ENCODE assay signal across 8 cellular contexts in genomic region chr9:86287013-86287412, GRCh38. TPM values are rescaled to one million over a fixed set of nuclear protein-coding genes. Genes with fewer than 3 reads are reported as not detected.
DNase-seq lines count a peak whose midpoint lies in the region; ATAC-seq and TF ChIP-seq lines count a peak whose summit lies in the region.

No MANE protein-coding gene starts in this region.

- no peak for TF ChIP-seq EP300 in Ishikawa (IDR thresholded peaks at IDR 0.05; ENCODE audit: borderline replicate concordance)

- peak; percentile 17; the same call in 1 of the 2 replicates for TF ChIP-seq CTCF in WI38 (IDR thresholded peaks at IDR 0.05; ENCODE audit: low read depth, low read length)
- TF ChIP-seq CTCF in mucosa of descending colon (IDR thresholded peaks at IDR 0.05) = no peak

- peaks cover 3% of the 10 kb centered on the region for H3K4me1 ChIP-seq in mucosa of descending colon (ENCODE audit: low read depth)

- TF ChIP-seq RAD21 in Ishikawa (IDR thresholded peaks at IDR 0.05; ENCODE audit: low read depth) = no peak

- no peaks in the 10 kb centered on the region for H3K9me3 ChIP-seq in mucosa of descending colon

- H3K4me3 ChIP-seq in WI38 (ENCODE audit: low read depth, low read length) = no peak overlapping the region
- no peak overlapping the region for H3K4me3 ChIP-seq in mucosa of descending colon

- ATAC-seq in HG02973 (IDR thresholded peaks at IDR 0.05; ENCODE audit: unreplicated experiment) = no peak
- no peak for ATAC-seq in HG03175 (IDR thresholded peaks at IDR 0.05; ENCODE audit: unreplicated experiment)
- no peak for ATAC-seq in mucosa of descending colon

- intact Hi-C loops in mucosa of descending colon (cut with DNase I, micrococcal nuclease) = no loop called here

- peak; percentile 68 for DNase-seq in ELR (ENCODE audit: low read depth)
- peak; percentile 20 to 36 for DNase-seq in lung microvascular endothelial cell (ENCODE audit: low read depth in 2 of 2)
- DNase-seq in mucosa of descending colon = no peak
- no peak for DNase-seq in COLO668 (lab: John Stamatoyannopoulos, UW; ENCODE audit: unreplicated experiment)

- H3K36me3 ChIP-seq in mucosa of descending colon (ENCODE audit: low read depth) = no peaks in the 10 kb centered on the region

TF ChIP-seq in Ishikawa, 13 proteins besides CTCF, POLR2A, EP300 and RAD21:
- TF ChIP-seq EGR1 (IDR thresholded peaks at IDR 0.05) (no peak), TCF12 (IDR thresholded peaks at IDR 0.05; ENCODE audit: low read depth) (no peak), CEBPB (IDR thresholded peaks at IDR 0.05) (peak; percentile 49; the same call in 1 of the 2 replicates), MAX (IDR thresholded peaks at IDR 0.05) (no peak), YY1 (IDR thresholded peaks at IDR 0.05; ENCODE audit: low read depth) (no peak)

RNA-seq across cellular contexts. Expression of gene ISCA1, which starts 4.7 kb away (rescaled TPM):
- total RNA-seq in lung microvascular endothelial cell (20.9 and 28.8 TPM in 2 replicates), mucosa of descending colon (10 to 100 TPM; 24.1 to 36.6 (median 31.4) TPM)

RNA-seq across cellular contexts. Expression of gene C9orf153, which starts 27.6 kb away (rescaled TPM):
- total RNA-seq in lung microvascular endothelial cell = under 0.01 TPM in 1 of 2 replicates, not detected in the other
- under 1 TPM in 1 of 3 donors, not detected in 2; 0.35 TPM for total RNA-seq in mucosa of descending colon

Comparison
In these comparisons a context has a peak if more than half of its experiments do, and no peak if none do; other contexts are left out.
1. DNase-seq: peak in ELR (single experiment) and lung microvascular endothelial cell (2 of 2); none in mucosa of descending colon (0 of 3) and COLO668 (single experiment).